Comparison of ENCODE assay signal across 15 cellular contexts in the genomic region with DNA sequence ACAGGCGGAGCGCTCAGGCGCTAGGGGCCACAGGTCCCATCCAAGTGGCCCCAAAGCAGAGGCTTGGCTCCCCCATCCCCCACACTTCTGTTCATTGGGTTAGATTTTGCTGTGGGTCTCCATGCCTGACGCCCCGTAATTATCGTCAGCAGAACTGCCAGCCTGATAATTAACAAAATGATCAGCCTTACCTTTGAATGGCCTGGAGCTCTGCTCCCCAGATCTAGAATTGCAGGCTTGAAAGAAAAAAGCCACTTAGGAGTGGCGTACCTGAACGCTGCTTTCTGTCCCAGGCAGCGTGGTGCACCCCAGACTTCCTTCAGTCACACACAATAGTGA. TPM values are rescaled to one million over a fixed set of nuclear protein-coding genes. Genes with fewer than 3 reads are reported as not detected.
DNase-seq lines count a peak whose midpoint lies in the region; ATAC-seq, FAIRE-seq and TF ChIP-seq lines count a peak whose summit lies in the region.
"Had no signal": no experiment of that assay in that cellular context is flagged by ENCODE, and none has a peak within 500 bp of the region (broad histone marks: within the 10 kb centered on the region; RNA-seq: fewer than 3 reads in every experiment).

No MANE protein-coding gene starts in this region.

- H3K4me3 Mint-ChIP-seq in astrocyte (ENCODE audit: unreplicated experiment), result peak overlapping the region; percentile 40
- no peak overlapping the region for H3K4me3 Mint-ChIP-seq in T-helper 17 cell
- H3K4me3 Mint-ChIP-seq: activated CD4-positive, alpha-beta memory T cell treated with anti-CD3 and anti-CD28 coated beads for 36 hours; activated naive CD8-positive, alpha-beta T cell treated with anti-CD3 and anti-CD28 coated beads, Interleukin-2, amount 50 U/mL, for 24 hours; central memory CD8-positive, alpha-beta T cell; stimulated activated naive CD8-positive, alpha-beta T cell treated with anti-CD3 and anti-CD28 coated beads, Interleukin-15, Interleukin-2, amounts not matched to agents 100 ng/mL and 50 ng/mL, for 24 hours had no signal

- peaks cover 76% of the 10 kb centered on the region for H4K20me1 ChIP-seq in astrocyte (ENCODE audit: insufficient read depth, low read length)

- H4K91ac ChIP-seq in mesenchymal stem cell (ENCODE audit: low read length), result no peak overlapping the region

- CTCF ChIA-PET in HEK293 (lab: Yijun Ruan, JAX), result interaction anchor here (0.5 to 10.6 kb wide), 48 partner anchors 9 to 583 kb away, joined by 3 to 259 read pairs (median 4); partner anchors contain the start of genes LRP1 and STAT6

- no peak for ATAC-seq in T-helper 17 cell
- no peak for ATAC-seq in HG03108 (IDR thresholded peaks at IDR 0.05; ENCODE audit: unreplicated experiment)
- ATAC-seq in HG03342 (IDR thresholded peaks at IDR 0.05; ENCODE audit: unreplicated experiment), result no peak
- ATAC-seq: activated naive CD8-positive, alpha-beta T cell treated with anti-CD3 and anti-CD28 coated beads, Interleukin-2, amount 50 U/mL, for 24 hours had no signal

- H3K4me1 Mint-ChIP-seq in astrocyte (ENCODE audit: low read depth, unreplicated experiment) (peaks cover 12% of the 10 kb centered on the region), T-helper 17 cell (peaks cover 3% of the 10 kb centered on the region)
- H3K4me1 Mint-ChIP-seq: activated naive CD8-positive, alpha-beta T cell treated with anti-CD3 and anti-CD28 coated beads, Interleukin-2, amount 50 U/mL, for 24 hours; central memory CD8-positive, alpha-beta T cell had no signal

- H3K79me1 ChIP-seq in mesenchymal stem cell (replicated peaks; ENCODE audit: low read length, poor library complexity, severe bottlenecking), result peaks cover 17% of the 10 kb centered on the region

- no peak overlapping the region for H2BK12ac ChIP-seq in mesenchymal stem cell (ENCODE audit: low read length in 2 of 2)

- H3K9ac ChIP-seq in astrocyte (ENCODE audit: low read length), result no peak overlapping the region
- peak overlapping the region; percentile 61 for H3K9ac ChIP-seq in mesenchymal stem cell (ENCODE audit: low read length)

- POLR2A ChIA-PET in HEK293 (lab: Yijun Ruan, JAX), result interaction anchor here (0.9 to 1.8 kb wide), 4 partner anchors 15 to 52 kb away, joined by 3 to 18 read pairs (median 3); no protein-coding TSS in a partner anchor

- H2BK5ac ChIP-seq in mesenchymal stem cell (ENCODE audit: low read depth, low read length, poor library complexity, severe bottlenecking), result no peak overlapping the region

- H3K4me3 ChIP-seq in HEK293 (ENCODE audit: low read depth, low read length) (no peak overlapping the region), astrocyte (ENCODE audit: insufficient read depth, low read depth, low read length) (no peak overlapping the region), mesenchymal stem cell (ENCODE audit: insufficient read depth in 1 of 2, low read depth in 1 of 2, low read length in 2 of 2) (no peak overlapping the region)
- H3K4me3 ChIP-seq: left lung had no signal

- DNase-seq in astrocyte (ENCODE audit: low read depth) (no peak), mesenchymal stem cell (no peak), ecto neural progenitor cell (ENCODE audit: low spot score) (no peak), T-helper 17 cell (no peak)

- WGBS in mesenchymal stem cell, result 90% methylated on average over 9 of the region's 9 CpGs

- H2AFZ ChIP-seq in astrocyte (ENCODE audit: low read depth, low read length) (no peak overlapping the region), mesenchymal stem cell (ENCODE audit: low read depth, low read length) (no peak overlapping the region)

- no peak overlapping the region for H3K23ac ChIP-seq in mesenchymal stem cell (ENCODE audit: low read length in 2 of 2)

- H3K27me3 ChIP-seq in astrocyte (ENCODE audit: insufficient read depth, low read length) (no peaks in the 10 kb centered on the region), mesenchymal stem cell (ENCODE audit: control insufficient read depth in 1 of 2, insufficient read depth in 1 of 2, low read length in 2 of 2) (no peaks in the 10 kb centered on the region)
- H3K27me3 ChIP-seq: left lung had no signal

- no peak for FAIRE-seq in astrocyte (lab: Jason Lieb, UNC)

- no peak overlapping the region for H3K14ac ChIP-seq in mesenchymal stem cell (ENCODE audit: low read length in 2 of 2)

- H3K4me1 ChIP-seq in HEK293 (ENCODE audit: control insufficient read depth, insufficient read depth, low read length) (no peaks in the 10 kb centered on the region), astrocyte (ENCODE audit: insufficient read depth, low read length) (peaks cover 2% of the 10 kb centered on the region), mesenchymal stem cell (ENCODE audit: control insufficient read depth, insufficient read depth, low read depth, low read length) (peaks cover 3% of the 10 kb centered on the region)
- H3K4me1 ChIP-seq: left lung had no signal

- H3K4me2 ChIP-seq in astrocyte (ENCODE audit: low read length) (no peak overlapping the region), mesenchymal stem cell (ENCODE audit: low read length, poor library complexity, severe bottlenecking) (no peak overlapping the region)

- H2BK15ac ChIP-seq in mesenchymal stem cell (ENCODE audit: low read depth, poor library complexity, severe bottlenecking), result no peak overlapping the region

- no peak overlapping the region for H4K8ac ChIP-seq in mesenchymal stem cell (ENCODE audit: low read length)

- no peak overlapping the region for H2AK5ac ChIP-seq in mesenchymal stem cell (ENCODE audit: low read length, severe bottlenecking)

- TF ChIP-seq CTCF in 22Rv1 (IDR thresholded peaks at IDR 0.05) (peak; percentile 68), HEK293 (tag by site-specific recombination; IDR thresholded peaks at IDR 0.05) (no peak), astrocyte (IDR thresholded peaks at IDR 0.05; ENCODE audit: insufficient read depth, low read depth, low read length) (no peak)

- no peak overlapping the region for H3K18ac ChIP-seq in mesenchymal stem cell (ENCODE audit: low read depth in 1 of 2, low read length in 2 of 2)

- peaks cover 0 to 79% of the 10 kb centered on the region in 2 experiments; a peak in 1 of 3 replicates for H3K36me3 ChIP-seq in HEK293 (ENCODE audit: control insufficient read depth in 2 of 2, insufficient read depth in 1 of 2, low read length in 2 of 2)
- peaks cover 30% of the 10 kb centered on the region for H3K36me3 ChIP-seq in astrocyte (ENCODE audit: insufficient read depth, low read length)
- H3K36me3 ChIP-seq in mesenchymal stem cell (ENCODE audit: control insufficient read depth in 1 of 2, insufficient read depth in 2 of 2, low read depth in 1 of 2, low read length in 2 of 2), result peaks cover 93 to 96% of the 10 kb centered on the region in 2 experiments

- H3K27me3 Mint-ChIP-seq in astrocyte (ENCODE audit: low read depth, unreplicated experiment), result no peaks in the 10 kb centered on the region
- peaks cover 9% of the 10 kb centered on the region for H3K27me3 Mint-ChIP-seq in T-helper 17 cell
- H3K27me3 Mint-ChIP-seq: activated CD4-positive, alpha-beta memory T cell treated with anti-CD3 and anti-CD28 coated beads for 36 hours; activated naive CD8-positive, alpha-beta T cell treated with anti-CD3 and anti-CD28 coated beads, Interleukin-2, amount 50 U/mL, for 24 hours; stimulated activated naive CD8-positive, alpha-beta T cell treated with anti-CD3 and anti-CD28 coated beads, Interleukin-15, Interleukin-2, amounts not matched to agents 100 ng/mL and 50 ng/mL, for 24 hours had no signal

- H3K79me2 ChIP-seq in astrocyte (ENCODE audit: insufficient read depth, low read length), result no peaks in the 10 kb centered on the region

- no peak overlapping the region for H2BK120ac ChIP-seq in mesenchymal stem cell (ENCODE audit: low read depth, low read length)

- H3K27ac Mint-ChIP-seq in astrocyte (ENCODE audit: unreplicated experiment) (no peak overlapping the region), T-helper 17 cell (no peak overlapping the region)
- H3K27ac Mint-ChIP-seq: activated CD4-positive, alpha-beta memory T cell treated with anti-CD3 and anti-CD28 coated beads for 36 hours; activated naive CD8-positive, alpha-beta T cell treated with anti-CD3 and anti-CD28 coated beads, Interleukin-2, amount 50 U/mL, for 24 hours; stimulated activated naive CD8-positive, alpha-beta T cell treated with anti-CD3 and anti-CD28 coated beads, Interleukin-15, Interleukin-2, amounts not matched to agents 100 ng/mL and 50 ng/mL, for 24 hours had no signal

- H3K36me3 Mint-ChIP-seq in astrocyte (ENCODE audit: low read depth, unreplicated experiment), result peaks cover 39% of the 10 kb centered on the region
- peaks cover 2% of the 10 kb centered on the region for H3K36me3 Mint-ChIP-seq in T-helper 17 cell (ENCODE audit: low read depth)
- H3K36me3 Mint-ChIP-seq: activated CD4-positive, alpha-beta memory T cell treated with anti-CD3 and anti-CD28 coated beads for 36 hours had no signal

- no peak overlapping the region for H3K4ac ChIP-seq in mesenchymal stem cell (ENCODE audit: low read depth in 1 of 2, low read length in 2 of 2)

- H3K9me3 Mint-ChIP-seq in astrocyte (ENCODE audit: unreplicated experiment), result no peaks in the 10 kb centered on the region
- H3K9me3 Mint-ChIP-seq: activated CD4-positive, alpha-beta memory T cell treated with anti-CD3 and anti-CD28 coated beads for 36 hours; activated naive CD8-positive, alpha-beta T cell treated with anti-CD3 and anti-CD28 coated beads, Interleukin-2, amount 50 U/mL, for 24 hours; central memory CD8-positive, alpha-beta T cell; stimulated activated naive CD8-positive, alpha-beta T cell treated with anti-CD3 and anti-CD28 coated beads, Interleukin-15, Interleukin-2, amounts not matched to agents 100 ng/mL and 50 ng/mL, for 24 hours had no signal

- H3K9me3 ChIP-seq in HEK293 (ENCODE audit: control insufficient read depth, insufficient read depth, low read depth, low read length), result no peaks in the 10 kb centered on the region
- H3K9me3 ChIP-seq in astrocyte (ENCODE audit: insufficient read depth, low read depth, low read length), result no peaks in the 10 kb centered on the region
- no peaks in the 10 kb centered on the region for H3K9me3 ChIP-seq in mesenchymal stem cell (ENCODE audit: control insufficient read depth, low read length)
- no peaks in the 10 kb centered on the region for H3K9me3 ChIP-seq in T-helper 17 cell (ENCODE audit: control insufficient read depth, low read length, poor library complexity, severe bottlenecking)
- H3K9me3 ChIP-seq: left lung had no signal

- no peak overlapping the region for H3K27ac ChIP-seq in 22Rv1
- no peak overlapping the region for H3K27ac ChIP-seq in HEK293 (ENCODE audit: extremely low read depth, low read depth, low read length)
- H3K27ac ChIP-seq in astrocyte (ENCODE audit: low read depth, low read length), result no peak overlapping the region
- no peak overlapping the region for H3K27ac ChIP-seq in mesenchymal stem cell (ENCODE audit: low read length, poor library complexity, severe bottlenecking)
- H3K27ac ChIP-seq: left lung had no signal

RNA-seq across cellular contexts. Expression of gene LRP1-AS, which starts 28.7 kb away (rescaled TPM):
- total RNA-seq in astrocyte (not detected in 2 replicates), T-helper 17 cell (not detected)
- not detected for polyA plus RNA-seq in mesenchymal stem cell (2013, experiment 1 of 2)
- not detected for polyA plus RNA-seq in mesenchymal stem cell (2013, experiment 2 of 2)
- total RNA-seq: activated CD4-positive, alpha-beta memory T cell treated with anti-CD3 and anti-CD28 coated beads for 36 hours; left lung; myocyte; ureter had no signal

RNA-seq across cellular contexts. Expression of gene NXPH4, which starts 40.5 kb away (rescaled TPM):
- total RNA-seq in astrocyte (14.5 and 22.3 TPM in 2 replicates), T-helper 17 cell (not detected)
- 1.8 TPM for polyA plus RNA-seq in mesenchymal stem cell (2013, experiment 1 of 2)
- 1.6 TPM for polyA plus RNA-seq in mesenchymal stem cell (2013, experiment 2 of 2)
- total RNA-seq: ureter had no signal

RNA-seq across cellular contexts. Expression of gene LRP1, which starts 47.8 kb away (rescaled TPM):
- 369 and 397 TPM in 2 replicates for total RNA-seq in astrocyte
- polyA plus RNA-seq in mesenchymal stem cell (2013, experiment 1 of 2), result 68.9 TPM
- polyA plus RNA-seq in mesenchymal stem cell (2013, experiment 2 of 2), result 57.9 TPM
- total RNA-seq in T-helper 17 cell, result 10 to 100 TPM in 1 of 2 donors, 1 to 10 TPM in 1; 3.8 to 11.6 TPM

RNA-seq across cellular contexts. Expression of gene SHMT2, which starts 53.4 kb away (rescaled TPM):
- total RNA-seq in astrocyte, result 197 and 217 TPM in 2 replicates
- polyA plus RNA-seq in mesenchymal stem cell (2013, experiment 1 of 2), result 196 TPM
- 196 TPM for polyA plus RNA-seq in mesenchymal stem cell (2013, experiment 2 of 2)
- 10 to 100 TPM; 28.8 to 36.9 TPM for total RNA-seq in T-helper 17 cell

Comparison
In these comparisons a context has a peak if more than half of its experiments do, and no peak if none do; other contexts are left out.
1. RNA of gene NXPH4, which starts 40.5 kb away (total RNA-seq): 14.5 to 22.3 TPM in astrocyte; not detected in T-helper 17 cell; every median in the first group is over 10 times any median in the second.
2. RNA of gene LRP1, which starts 47.8 kb away (total RNA-seq): 369 to 397 TPM in astrocyte; 3.8 to 11.6 TPM in T-helper 17 cell; every median in the first group is over 10 times any median in the second.